8 cellular contexts compared by ENCODE assay signal in genomic region chrX:131821945-131822622, GRCh38.
A peak's percentile ranks its signal among the peaks of the same experiment; 100 is the strongest.
DNase-seq lines count a peak whose midpoint lies in the region; ATAC-seq and TF ChIP-seq lines count a peak whose summit lies in the region.

No MANE protein-coding gene starts in this region.

- no peaks in the 10 kb centered on the region for H3K9me3 ChIP-seq in lung (ENCODE audit: control insufficient read depth in 2 of 2, insufficient read depth in 1 of 2, low read length in 1 of 2)
- peaks cover 32% of the 10 kb centered on the region for H3K9me3 ChIP-seq in endodermal cell (ENCODE audit: control insufficient read depth, low read length)

- H3K27me3 Mint-ChIP-seq in activated T-cell treated with anti-CD3 and anti-CD28 coated beads, Interleukin-2, amount 50 U/mL, for 4 hours (ENCODE audit: low read depth): no peaks in the 10 kb centered on the region
- H3K27me3 Mint-ChIP-seq in mesothelial cell of epicardium (ENCODE audit: low read depth): no peaks in the 10 kb centered on the region
- H3K27me3 Mint-ChIP-seq in endodermal cell (ENCODE audit: insufficient read depth): no peaks in the 10 kb centered on the region

- no peak for TF ChIP-seq CTCF in GM10248 (IDR thresholded peaks at IDR 0.05; ENCODE audit: control extremely low read depth, extremely low read depth, low read depth, missing control alignments)
- TF ChIP-seq CTCF in lung (IDR thresholded peaks at IDR 0.05; ENCODE audit: control extremely low read depth, extremely low read depth): peak; percentile 49
- no peak for TF ChIP-seq CTCF in mesothelial cell of epicardium (IDR thresholded peaks at IDR 0.05; ENCODE audit: unreplicated experiment)
- no peak for TF ChIP-seq CTCF in endodermal cell (conservative IDR thresholded peaks at IDR 0.05)

- H3K4me1 Mint-ChIP-seq in activated T-cell treated with anti-CD3 and anti-CD28 coated beads, Interleukin-2, amount 50 U/mL, for 4 hours (ENCODE audit: low read depth): peaks cover 14% of the 10 kb centered on the region
- no peaks in the 10 kb centered on the region for H3K4me1 Mint-ChIP-seq in mesothelial cell of epicardium
- peaks cover 15% of the 10 kb centered on the region for H3K4me1 Mint-ChIP-seq in endodermal cell

- DNase-seq in GM10248 (ENCODE audit: extremely low spot score) (peak; percentile 36), lung (ENCODE audit: low spot score) (peak; percentile 85), NCI-H1048 (lab: John Stamatoyannopoulos, UW) (no peak), mesothelial cell of epicardium (ENCODE audit: low spot score in 2 of 2, unreplicated experiment in 2 of 2) (no peak), endodermal cell (no peak), HCEC 1CT (no peak)
- peak; percentile 74 for DNase-seq in activated T-cell treated with anti-CD3 and anti-CD28 coated beads, Interleukin-2, amount 50 U/mL, for 4 hours

- no peak overlapping the region for H3K9ac ChIP-seq in endodermal cell (ENCODE audit: extremely low read depth, low read length, poor library complexity, severe bottlenecking)

- H3K27ac Mint-ChIP-seq in mesothelial cell of epicardium (no peak overlapping the region), endodermal cell (no peak overlapping the region)

- H3K4me1 ChIP-seq in lung (ENCODE audit: control insufficient read depth in 2 of 2, insufficient read depth in 2 of 2, low read length in 2 of 2): no peaks in the 10 kb centered on the region
- H3K4me1 ChIP-seq in endodermal cell (ENCODE audit: control insufficient read depth, insufficient read depth, low read length): no peaks in the 10 kb centered on the region

- no peaks in the 10 kb centered on the region for H3K36me3 ChIP-seq in lung (ENCODE audit: control insufficient read depth in 2 of 2, insufficient read depth in 2 of 2, low read length in 2 of 2)
- H3K36me3 ChIP-seq in endodermal cell (ENCODE audit: control insufficient read depth, insufficient read depth, low read length): peaks cover 81% of the 10 kb centered on the region

- H3K27me3 ChIP-seq in lung (ENCODE audit: control insufficient read depth, insufficient read depth) (no peaks in the 10 kb centered on the region), endodermal cell (ENCODE audit: control insufficient read depth, insufficient read depth, low read length, poor library complexity, severe bottlenecking) (no peaks in the 10 kb centered on the region)

- peaks cover 1% of the 10 kb centered on the region for H3K36me3 Mint-ChIP-seq in activated T-cell treated with anti-CD3 and anti-CD28 coated beads, Interleukin-2, amount 50 U/mL, for 4 hours (ENCODE audit: insufficient read depth)
- peaks cover 50% of the 10 kb centered on the region for H3K36me3 Mint-ChIP-seq in mesothelial cell of epicardium
- peaks cover 84% of the 10 kb centered on the region for H3K36me3 Mint-ChIP-seq in endodermal cell (ENCODE audit: low read depth)

- 44 to 79% methylated on average over 22 of the region's 22 CpGs for WGBS in lung, 2 donors
- WGBS in endodermal cell (ENCODE audit: insufficient coverage in 1 of 2, insufficient read length in 1 of 2), 2 experiments: 94 to 98% methylated on average over 3 to 21 of the region's 22 CpGs

- no peaks in the 10 kb centered on the region for H3K9me3 Mint-ChIP-seq in activated T-cell treated with anti-CD3 and anti-CD28 coated beads, Interleukin-2, amount 50 U/mL, for 4 hours
- H3K9me3 Mint-ChIP-seq in mesothelial cell of epicardium (peaks cover 19% of the 10 kb centered on the region), endodermal cell (peaks cover 25% of the 10 kb centered on the region)

- POLR2A ChIA-PET in GM10248 (lab: Yijun Ruan, JAX): no interaction called here

- no peak overlapping the region for H3K4me3 Mint-ChIP-seq in activated T-cell treated with anti-CD3 and anti-CD28 coated beads, Interleukin-2, amount 50 U/mL, for 4 hours
- no peak overlapping the region for H3K4me3 Mint-ChIP-seq in mesothelial cell of epicardium
- no peak overlapping the region for H3K4me3 Mint-ChIP-seq in endodermal cell

- ATAC-seq in HG02763 (IDR thresholded peaks at IDR 0.05; ENCODE audit: unreplicated experiment) (peak; percentile 75), lung (ENCODE audit: insufficient read depth, low FRiP score) (peak; percentile 90)
- peak in 1 of 2 donors; percentile 69 for ATAC-seq in activated T-cell treated with anti-CD3 and anti-CD28 coated beads, Interleukin-2, amount 50 U/mL, for 4 hours

- CTCF ChIA-PET in GM10248 (lab: Yijun Ruan, JAX): no interaction called here

- H3K4me3 ChIP-seq in lung (peak overlapping the region; percentile 7), endodermal cell (ENCODE audit: low read length) (no peak overlapping the region)

- H3K27ac ChIP-seq in lung (ENCODE audit: low read depth in 1 of 2, low read length in 1 of 2) (peak overlapping the region in 1 of 2 donors; percentile 45), endodermal cell (ENCODE audit: low read depth, low read length) (no peak overlapping the region)

Comparison
In these comparisons a context has a peak if more than half of its experiments do, and no peak if none do; other contexts are left out.
1. DNase-seq: peak in GM10248 (single experiment), activated T-cell treated with anti-CD3 and anti-CD28 coated beads, Interleukin-2, amount 50 U/mL, for 4 hours (single experiment) and lung (single experiment); none in NCI-H1048 (single experiment), mesothelial cell of epicardium (0 of 2), endodermal cell (single experiment) and HCEC 1CT (single experiment).